1 cellular context compared by ENCODE assay signal in the genomic region with DNA sequence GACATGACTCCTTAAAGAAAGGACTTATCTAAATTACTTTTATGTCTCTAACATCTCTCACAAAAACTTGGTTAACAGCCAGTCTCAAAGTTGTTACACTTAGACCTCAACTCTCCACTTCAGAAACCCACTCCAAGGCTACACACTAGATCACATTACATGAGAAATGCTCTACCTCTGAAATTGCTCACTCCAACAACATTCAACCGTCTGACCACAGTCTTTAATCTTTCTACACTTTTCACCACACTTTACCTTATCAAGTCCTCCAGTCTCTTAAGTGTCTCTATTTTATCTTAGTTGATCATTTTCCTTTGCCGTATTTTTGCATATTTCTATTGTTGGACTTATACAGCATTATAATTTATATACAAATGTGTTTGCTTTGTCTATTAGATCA.
TF ChIP-seq lines count a peak whose summit lies in the region.

No MANE protein-coding gene starts in this region.

TF ChIP-seq in K562, 482 proteins besides CTCF, POLR2A, EP300 and RAD21 (continued from another document):
- TF ChIP-seq, protein P1, sequence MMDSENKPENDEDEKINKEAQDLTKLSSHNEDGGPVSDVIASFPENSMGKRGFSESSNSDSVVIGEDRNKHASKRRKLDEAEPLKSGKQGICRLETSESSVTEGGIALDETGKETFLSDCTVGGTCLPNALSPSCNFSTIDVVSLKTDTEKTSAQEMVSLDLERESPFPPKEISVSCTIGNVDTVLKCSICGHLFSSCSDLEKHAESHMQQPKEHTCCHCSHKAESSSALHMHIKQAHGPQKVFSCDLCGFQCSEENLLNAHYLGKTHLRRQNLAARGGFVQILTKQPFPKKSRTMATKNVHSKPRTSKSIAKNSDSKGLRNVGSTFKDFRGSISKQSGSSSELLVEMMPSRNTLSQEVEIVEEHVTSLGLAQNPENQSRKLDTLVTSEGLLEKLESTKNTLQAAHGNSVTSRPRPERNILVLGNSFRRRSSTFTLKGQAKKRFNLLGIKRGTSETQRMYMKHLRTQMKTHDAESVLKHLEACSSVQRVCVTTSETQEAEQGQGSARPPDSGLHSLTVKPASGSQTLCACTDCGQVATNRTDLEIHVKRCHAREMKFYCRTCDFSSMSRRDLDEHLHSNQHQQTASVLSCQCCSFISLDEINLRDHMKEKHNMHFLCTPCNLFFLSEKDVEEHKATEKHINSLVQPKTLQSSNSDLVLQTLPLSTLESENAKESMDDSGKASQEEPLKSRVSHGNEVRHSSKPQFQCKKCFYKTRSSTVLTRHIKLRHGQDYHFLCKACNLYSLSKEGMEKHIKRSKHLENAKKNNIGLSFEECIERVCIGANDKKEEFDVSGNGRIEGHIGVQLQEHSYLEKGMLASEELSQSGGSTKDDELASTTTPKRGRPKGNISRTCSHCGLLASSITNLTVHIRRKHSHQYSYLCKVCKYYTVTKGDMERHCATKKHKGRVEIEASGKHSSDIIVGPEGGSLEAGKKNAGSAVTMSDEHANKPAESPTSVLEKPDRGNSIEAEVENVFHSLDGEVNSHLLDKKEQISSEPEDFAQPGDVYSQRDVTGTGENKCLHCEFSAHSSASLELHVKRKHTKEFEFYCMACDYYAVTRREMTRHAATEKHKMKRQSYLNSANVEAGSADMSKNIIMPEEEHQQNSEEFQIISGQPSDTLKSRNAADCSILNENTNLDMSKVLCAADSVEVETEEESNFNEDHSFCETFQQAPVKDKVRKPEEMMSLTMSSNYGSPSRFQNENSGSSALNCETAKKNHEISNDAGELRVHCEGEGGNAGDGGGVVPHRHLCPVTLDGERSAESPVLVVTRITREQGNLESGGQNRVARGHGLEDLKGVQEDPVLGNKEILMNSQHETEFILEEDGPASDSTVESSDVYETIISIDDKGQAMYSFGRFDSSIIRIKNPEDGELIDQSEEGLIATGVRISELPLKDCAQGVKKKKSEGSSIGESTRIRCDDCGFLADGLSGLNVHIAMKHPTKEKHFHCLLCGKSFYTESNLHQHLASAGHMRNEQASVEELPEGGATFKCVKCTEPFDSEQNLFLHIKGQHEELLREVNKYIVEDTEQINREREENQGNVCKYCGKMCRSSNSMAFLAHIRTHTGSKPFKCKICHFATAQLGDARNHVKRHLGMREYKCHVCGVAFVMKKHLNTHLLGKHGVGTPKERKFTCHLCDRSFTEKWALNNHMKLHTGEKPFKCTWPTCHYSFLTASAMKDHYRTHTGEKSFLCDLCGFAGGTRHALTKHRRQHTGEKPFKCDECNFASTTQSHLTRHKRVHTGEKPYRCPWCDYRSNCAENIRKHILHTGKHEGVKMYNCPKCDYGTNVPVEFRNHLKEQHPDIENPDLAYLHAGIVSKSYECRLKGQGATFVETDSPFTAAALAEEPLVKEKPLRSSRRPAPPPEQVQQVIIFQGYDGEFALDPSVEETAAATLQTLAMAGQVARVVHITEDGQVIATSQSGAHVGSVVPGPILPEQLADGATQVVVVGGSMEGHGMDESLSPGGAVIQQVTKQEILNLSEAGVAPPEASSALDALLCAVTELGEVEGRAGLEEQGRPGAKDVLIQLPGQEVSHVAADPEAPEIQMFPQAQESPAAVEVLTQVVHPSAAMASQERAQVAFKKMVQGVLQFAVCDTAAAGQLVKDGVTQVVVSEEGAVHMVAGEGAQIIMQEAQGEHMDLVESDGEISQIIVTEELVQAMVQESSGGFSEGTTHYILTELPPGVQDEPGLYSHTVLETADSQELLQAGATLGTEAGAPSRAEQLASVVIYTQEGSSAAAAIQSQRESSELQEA (IDR thresholded peaks at IDR 0.05; ENCODE audit: low read depth) = no peak
- TF ChIP-seq HDAC2 (IDR thresholded peaks at IDR 0.05) = 0 out of 2 replicates have a peak, but pooled peaks have one; percentile 28
- peak; percentile 57 for TF ChIP-seq CBFA2T2 (conservative IDR thresholded peaks at IDR 0.05)
- TF ChIP-seq SOX6 (IDR thresholded peaks at IDR 0.05) = peak; percentile 95
- TF ChIP-seq SMARCA4 (IDR thresholded peaks at IDR 0.05) = peak; percentile 86
- no peak for TF ChIP-seq TFAM (CRISPR knock-in tag; conservative IDR thresholded peaks at IDR 0.05)
- TF ChIP-seq, protein P2, sequence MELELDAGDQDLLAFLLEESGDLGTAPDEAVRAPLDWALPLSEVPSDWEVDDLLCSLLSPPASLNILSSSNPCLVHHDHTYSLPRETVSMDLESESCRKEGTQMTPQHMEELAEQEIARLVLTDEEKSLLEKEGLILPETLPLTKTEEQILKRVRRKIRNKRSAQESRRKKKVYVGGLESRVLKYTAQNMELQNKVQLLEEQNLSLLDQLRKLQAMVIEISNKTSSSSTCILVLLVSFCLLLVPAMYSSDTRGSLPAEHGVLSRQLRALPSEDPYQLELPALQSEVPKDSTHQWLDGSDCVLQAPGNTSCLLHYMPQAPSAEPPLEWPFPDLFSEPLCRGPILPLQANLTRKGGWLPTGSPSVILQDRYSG (tag; conservative IDR thresholded peaks at IDR 0.05; ENCODE audit: low read depth) = no peak
- TF ChIP-seq PYGO2 (tag; IDR thresholded peaks at IDR 0.05) = no peak
- TF ChIP-seq TBL1XR1 (IDR thresholded peaks at IDR 0.05; ENCODE audit: low read length in 2 of 2) = peak in 1 of 2 experiments; percentile 32; a peak in 1 of 4 replicates
- TF ChIP-seq FOSL1 (tag; conservative IDR thresholded peaks at IDR 0.05) = peak; percentile 48; the same call in 1 of the 2 replicates
- TF ChIP-seq, protein P3, sequence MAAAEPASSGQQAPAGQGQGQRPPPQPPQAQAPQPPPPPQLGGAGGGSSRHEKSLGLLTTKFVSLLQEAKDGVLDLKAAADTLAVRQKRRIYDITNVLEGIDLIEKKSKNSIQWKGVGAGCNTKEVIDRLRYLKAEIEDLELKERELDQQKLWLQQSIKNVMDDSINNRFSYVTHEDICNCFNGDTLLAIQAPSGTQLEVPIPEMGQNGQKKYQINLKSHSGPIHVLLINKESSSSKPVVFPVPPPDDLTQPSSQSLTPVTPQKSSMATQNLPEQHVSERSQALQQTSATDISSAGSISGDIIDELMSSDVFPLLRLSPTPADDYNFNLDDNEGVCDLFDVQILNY (CRISPR knock-in tag; IDR thresholded peaks at IDR 0.05) = no peak
- no peak for TF ChIP-seq GABPB2 (CRISPR knock-in tag; conservative IDR thresholded peaks at IDR 0.05)
- no peak for TF ChIP-seq PHF21A (IDR thresholded peaks at IDR 0.05; ENCODE audit: borderline replicate concordance, low read depth)
- TF ChIP-seq, protein P4, sequence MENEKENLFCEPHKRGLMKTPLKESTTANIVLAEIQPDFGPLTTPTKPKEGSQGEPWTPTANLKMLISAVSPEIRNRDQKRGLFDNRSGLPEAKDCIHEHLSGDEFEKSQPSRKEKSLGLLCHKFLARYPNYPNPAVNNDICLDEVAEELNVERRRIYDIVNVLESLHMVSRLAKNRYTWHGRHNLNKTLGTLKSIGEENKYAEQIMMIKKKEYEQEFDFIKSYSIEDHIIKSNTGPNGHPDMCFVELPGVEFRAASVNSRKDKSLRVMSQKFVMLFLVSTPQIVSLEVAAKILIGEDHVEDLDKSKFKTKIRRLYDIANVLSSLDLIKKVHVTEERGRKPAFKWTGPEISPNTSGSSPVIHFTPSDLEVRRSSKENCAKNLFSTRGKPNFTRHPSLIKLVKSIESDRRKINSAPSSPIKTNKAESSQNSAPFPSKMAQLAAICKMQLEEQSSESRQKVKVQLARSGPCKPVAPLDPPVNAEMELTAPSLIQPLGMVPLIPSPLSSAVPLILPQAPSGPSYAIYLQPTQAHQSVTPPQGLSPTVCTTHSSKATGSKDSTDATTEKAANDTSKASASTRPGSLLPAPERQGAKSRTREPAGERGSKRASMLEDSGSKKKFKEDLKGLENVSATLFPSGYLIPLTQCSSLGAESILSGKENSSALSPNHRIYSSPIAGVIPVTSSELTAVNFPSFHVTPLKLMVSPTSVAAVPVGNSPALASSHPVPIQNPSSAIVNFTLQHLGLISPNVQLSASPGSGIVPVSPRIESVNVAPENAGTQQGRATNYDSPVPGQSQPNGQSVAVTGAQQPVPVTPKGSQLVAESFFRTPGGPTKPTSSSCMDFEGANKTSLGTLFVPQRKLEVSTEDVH (IDR thresholded peaks at IDR 0.05; ENCODE audit: low read depth, partially characterized antibody) = peak; percentile 42
- peak; percentile 84 for TF ChIP-seq LEF1 (IDR thresholded peaks at IDR 0.05)
- peak; percentile 44; the same call in 1 of the 2 replicates for TF ChIP-seq PML (IDR thresholded peaks at IDR 0.05; ENCODE audit: low read length)
- TF ChIP-seq ZBTB1 (CRISPR knock-in tag; IDR thresholded peaks at IDR 0.05; ENCODE audit: borderline replicate concordance, low read depth) = no peak
- TF ChIP-seq MTA2 (IDR thresholded peaks at IDR 0.05; ENCODE audit: low read depth) = peak; percentile 58; the same call in 1 of the 2 replicates
- TF ChIP-seq TEAD4 (IDR thresholded peaks at IDR 0.05; ENCODE audit: low read length) = peak; percentile 84
- no peak for TF ChIP-seq TEAD4 (CRISPR knock-in tag; IDR thresholded peaks at IDR 0.05; ENCODE audit: borderline replicate concordance)
- TF ChIP-seq CBFA2T3 (IDR thresholded peaks at IDR 0.05) = peak; percentile 83
- TF ChIP-seq, protein P5, sequence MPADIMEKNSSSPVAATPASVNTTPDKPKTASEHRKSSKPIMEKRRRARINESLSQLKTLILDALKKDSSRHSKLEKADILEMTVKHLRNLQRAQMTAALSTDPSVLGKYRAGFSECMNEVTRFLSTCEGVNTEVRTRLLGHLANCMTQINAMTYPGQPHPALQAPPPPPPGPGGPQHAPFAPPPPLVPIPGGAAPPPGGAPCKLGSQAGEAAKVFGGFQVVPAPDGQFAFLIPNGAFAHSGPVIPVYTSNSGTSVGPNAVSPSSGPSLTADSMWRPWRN (IDR thresholded peaks at IDR 0.05; ENCODE audit: low read depth) = peak; percentile 56; the same call in 1 of the 2 replicates
